Comparison of ENCODE assay signal across 8 cellular contexts in the genomic region with DNA sequence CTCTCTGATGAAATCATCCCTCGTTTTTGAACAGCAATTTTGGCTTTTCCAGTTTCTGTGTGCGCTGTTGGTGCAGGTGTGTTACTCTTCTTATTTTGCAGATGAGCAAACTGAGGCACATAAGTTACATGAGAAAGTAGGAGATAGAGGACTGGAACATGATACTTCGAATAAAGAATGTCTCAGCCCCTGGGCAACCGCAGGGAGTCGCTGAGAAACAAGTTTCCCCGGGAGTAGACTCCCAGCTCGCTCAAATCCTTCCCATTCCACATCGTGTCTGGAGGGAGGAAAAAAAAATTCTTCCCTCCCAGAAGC. TPM values are rescaled to one million over a fixed set of nuclear protein-coding genes. Genes with fewer than 3 reads are reported as not detected.
DNase-seq lines count a peak whose midpoint lies in the region; ATAC-seq and TF ChIP-seq lines count a peak whose summit lies in the region.

No MANE protein-coding gene starts in this region.

- no peak for TF ChIP-seq CTCF in RWPE2 (IDR thresholded peaks at IDR 0.05; ENCODE audit: poor library complexity, severe bottlenecking)
- peak; percentile 10 for TF ChIP-seq CTCF in fibroblast of villous mesenchyme (IDR thresholded peaks at IDR 0.05; ENCODE audit: insufficient read depth, low read depth, low read length)

- H3K36me3 Mint-ChIP-seq in CD4-positive, CD25-positive, alpha-beta regulatory T cell, result peaks cover 7% of the 10 kb centered on the region
- H3K36me3 Mint-ChIP-seq in stimulated activated naive B cell treated with anti-CD40 and anti-IgM and Interleukin-4, amounts not matched to agents 10 μg/mL and 1 μg/mL and 100 μg/mL, for 72 hours, result peaks cover 0 to 8% of the 10 kb centered on the region in 2 donors

- peak overlapping the region; percentile 81 to 91 (median 88) for H3K4me3 Mint-ChIP-seq in CD4-positive, CD25-positive, alpha-beta regulatory T cell
- H3K4me3 Mint-ChIP-seq in stimulated activated naive B cell treated with anti-CD40 and anti-IgM and Interleukin-4, amounts not matched to agents 10 μg/mL and 1 μg/mL and 100 μg/mL, for 72 hours, result peak overlapping the region; percentile 88 to 100

- H3K27me3 Mint-ChIP-seq in CD4-positive, CD25-positive, alpha-beta regulatory T cell, result peaks cover 4% of the 10 kb centered on the region
- H3K27me3 Mint-ChIP-seq in stimulated activated naive B cell treated with anti-CD40 and anti-IgM and Interleukin-4, amounts not matched to agents 10 μg/mL and 1 μg/mL and 100 μg/mL, for 72 hours, result no peaks in the 10 kb centered on the region

- no peaks in the 10 kb centered on the region for H3K27me3 ChIP-seq in CD4-positive, CD25-positive, alpha-beta regulatory T cell (ENCODE audit: control insufficient read depth, insufficient read depth, low read length)
- H3K27me3 ChIP-seq in RWPE2 (ENCODE audit: insufficient read depth, poor library complexity, severe bottlenecking), result no peaks in the 10 kb centered on the region

- no peaks in the 10 kb centered on the region for H3K9me3 ChIP-seq in CD4-positive, CD25-positive, alpha-beta regulatory T cell (ENCODE audit: control insufficient read depth in 2 of 2, low read length in 2 of 2)
- H3K9me3 ChIP-seq in RWPE2 (ENCODE audit: severe bottlenecking), result no peaks in the 10 kb centered on the region

- peaks cover 0 to 1% (median 0%) of the 10 kb centered on the region in 7 donors for H3K9me3 Mint-ChIP-seq in CD4-positive, CD25-positive, alpha-beta regulatory T cell
- no peaks in the 10 kb centered on the region for H3K9me3 Mint-ChIP-seq in stimulated activated naive B cell treated with anti-CD40 and anti-IgM and Interleukin-4, amounts not matched to agents 10 μg/mL and 1 μg/mL and 100 μg/mL, for 72 hours

- ATAC-seq in CD4-positive, CD25-positive, alpha-beta regulatory T cell (ENCODE audit: low read depth in 2 of 2), result no peak
- peak; percentile 14 for ATAC-seq in GM21619 (IDR thresholded peaks at IDR 0.05; ENCODE audit: unreplicated experiment)
- no peak for ATAC-seq in RWPE2 (ENCODE audit: low read depth)
- ATAC-seq in stimulated activated naive B cell treated with anti-CD40 and anti-IgM and Interleukin-4, amounts not matched to agents 10 μg/mL and 1 μg/mL and 100 μg/mL, for 72 hours (replicated peaks), result no peak
- ATAC-seq in GM21360 (IDR thresholded peaks at IDR 0.05; ENCODE audit: unreplicated experiment), result no peak

- peaks cover 30% of the 10 kb centered on the region for H3K4me1 ChIP-seq in CD4-positive, CD25-positive, alpha-beta regulatory T cell (ENCODE audit: control insufficient read depth, insufficient read depth, low read length, poor library complexity, severe bottlenecking)
- peaks cover 5% of the 10 kb centered on the region for H3K4me1 ChIP-seq in RWPE2 (ENCODE audit: insufficient read depth, poor library complexity, severe bottlenecking)

- peak overlapping the region; percentile 91 to 94 (median 94) for H3K27ac Mint-ChIP-seq in CD4-positive, CD25-positive, alpha-beta regulatory T cell
- H3K27ac Mint-ChIP-seq in stimulated activated naive B cell treated with anti-CD40 and anti-IgM and Interleukin-4, amounts not matched to agents 10 μg/mL and 1 μg/mL and 100 μg/mL, for 72 hours, result peak overlapping the region; percentile 91

- peak overlapping the region; percentile 86 for H3K4me3 ChIP-seq in CD4-positive, CD25-positive, alpha-beta regulatory T cell (ENCODE audit: low read depth, low read length)
- H3K4me3 ChIP-seq in RWPE2 (ENCODE audit: severe bottlenecking) (peak overlapping the region; percentile 99), fibroblast of villous mesenchyme (ENCODE audit: low read depth, low read length) (peak overlapping the region; percentile 75)

- H3K4me1 Mint-ChIP-seq in CD4-positive, CD25-positive, alpha-beta regulatory T cell, result peaks cover 4 to 59% (median 41%) of the 10 kb centered on the region in 4 donors
- H3K4me1 Mint-ChIP-seq in stimulated activated naive B cell treated with anti-CD40 and anti-IgM and Interleukin-4, amounts not matched to agents 10 μg/mL and 1 μg/mL and 100 μg/mL, for 72 hours, result peaks cover 20 to 36% of the 10 kb centered on the region in 2 donors

- H3K36me3 ChIP-seq in CD4-positive, CD25-positive, alpha-beta regulatory T cell (ENCODE audit: control insufficient read depth, insufficient read depth, low read length), result peaks cover 8% of the 10 kb centered on the region
- H3K36me3 ChIP-seq in RWPE2 (ENCODE audit: low read depth), result no peaks in the 10 kb centered on the region; the same call in 1 of the 2 replicates

- DNase-seq in CD4-positive, CD25-positive, alpha-beta regulatory T cell, result no peak
- no peak for DNase-seq in RWPE2 (ENCODE audit: low spot score)
- DNase-seq in fibroblast of villous mesenchyme (ENCODE audit: low read depth), result no peak
- no peak for DNase-seq in stimulated activated naive B cell treated with anti-CD40 and anti-IgM and Interleukin-4, amounts not matched to agents 10 μg/mL and 1 μg/mL and 100 μg/mL, for 72 hours
- no peak for DNase-seq in NOMO-1 treated with dmso at 0.1 percent for 144 hours (lab: John Stamatoyannopoulos, UW; ENCODE audit: unreplicated experiment)
- DNase-seq in activated CD4-positive, alpha-beta T cell treated with anti-CD3 and anti-CD28 coated beads for 4 hours, result no peak

- peak overlapping the region; percentile 89 for H3K27ac ChIP-seq in CD4-positive, CD25-positive, alpha-beta regulatory T cell (ENCODE audit: insufficient read depth, low read length, poor library complexity, severe bottlenecking)
- H3K27ac ChIP-seq in RWPE2 (ENCODE audit: poor library complexity, severe bottlenecking), result peak overlapping the region; percentile 55

RNA-seq across cellular contexts. Expression of a gene that starts 18.0 kb away (rescaled TPM):
- total RNA-seq in CD4-positive, CD25-positive, alpha-beta regulatory T cell, result 48.1 TPM
- polyA plus RNA-seq in CD4-positive, CD25-positive, alpha-beta regulatory T cell, result 10 to 100 TPM; 34.2 to 56.8 (median 40.2) TPM
- 7.7 and 8.2 TPM in 2 replicates for total RNA-seq in fibroblast of villous mesenchyme
